In the genomic region with DNA sequence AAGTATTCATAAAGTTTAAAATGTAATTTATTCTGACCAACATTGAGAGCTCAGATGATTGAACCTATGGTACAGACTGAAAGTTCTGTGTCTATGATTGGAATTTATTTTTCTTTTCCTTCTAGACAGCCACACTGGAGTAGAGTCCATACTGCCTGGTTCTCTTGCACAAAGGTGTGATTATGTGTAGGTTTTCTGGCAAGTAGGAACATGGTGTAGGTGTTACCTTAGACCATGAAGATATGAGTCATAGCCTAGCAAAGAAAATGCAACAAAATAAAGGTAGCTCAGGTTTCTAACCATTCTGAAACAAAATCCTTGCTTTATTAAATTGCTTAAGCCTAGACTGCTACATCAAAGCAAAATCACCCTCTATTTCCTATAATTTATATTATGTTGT, we compare ENCODE assay signal across 20 cellular contexts.
DNase-seq lines count a peak whose midpoint lies in the region; ATAC-seq and TF ChIP-seq lines count a peak whose summit lies in the region.
"Had no signal": no experiment of that assay in that cellular context is flagged by ENCODE, and none has a peak within 500 bp of the region (broad histone marks: within the 10 kb centered on the region; RNA-seq: fewer than 3 reads in every experiment).

No MANE protein-coding gene starts in this region.

- peaks cover 7% of the 10 kb centered on the region for H3K4me1 ChIP-seq in RWPE2 (ENCODE audit: insufficient read depth, poor library complexity, severe bottlenecking)
- H3K4me1 ChIP-seq: A549, Caco-2, HAP-1 had no signal

- H3K9me3 ChIP-seq in RWPE2 (ENCODE audit: severe bottlenecking) = no peaks in the 10 kb centered on the region
- H3K9me3 ChIP-seq: A549, Caco-2, HAP-1 had no signal

- H3K27ac ChIP-seq in RWPE2 (ENCODE audit: poor library complexity, severe bottlenecking) (no peak overlapping the region), epithelial cell of prostate (no peak overlapping the region)
- H3K27ac ChIP-seq: 22Rv1, A549, C4-2B, GM23248, HL-60 had no signal

- no peaks in the 10 kb centered on the region for H3K36me3 ChIP-seq in RWPE2 (ENCODE audit: low read depth)
- H3K36me3 ChIP-seq: HAP-1 had no signal

- ATAC-seq in RWPE2 (ENCODE audit: low read depth) (peak; percentile 99), HG03108 (IDR thresholded peaks at IDR 0.05; ENCODE audit: unreplicated experiment) (no peak), GM19467 (IDR thresholded peaks at IDR 0.05; ENCODE audit: unreplicated experiment) (no peak)
- ATAC-seq: A549 had no signal

- TF ChIP-seq CTCF in RWPE2 (IDR thresholded peaks at IDR 0.05; ENCODE audit: poor library complexity, severe bottlenecking) = no peak

- peak; percentile 11 for DNase-seq in DMS53 (lab: John Stamatoyannopoulos, UW)
- no peak for DNase-seq in DMS53 treated with DMSO at 0.1 percent for 48 hours (lab: John Stamatoyannopoulos, UW; ENCODE audit: unreplicated experiment)
- DNase-seq in HPDE6-E6E7 (ENCODE audit: extremely low spot score) = peak; percentile 74
- DNase-seq in RWPE2 (ENCODE audit: low spot score) = no peak
- peak; percentile 31 for DNase-seq in epithelial cell of prostate (ENCODE audit: low read depth, low spot score)
- no peak for DNase-seq in activated naive CD4-positive, alpha-beta T cell treated with anti-CD3 and anti-CD28 coated beads, Interleukin-2, amount 50 U/mL, for 16 hours
- DNase-seq: AML-193; Caco-2; CD4-positive, alpha-beta T cell; DMS79 treated with DMSO at 0.1 percent for 48 hours; GF-D8; GM23248; IMR-90 had no signal

- H3K4me3 ChIP-seq in RWPE2 (ENCODE audit: severe bottlenecking) = no peak overlapping the region
- H3K4me3 ChIP-seq: A549, GM23248, HAP-1 had no signal

- no peaks in the 10 kb centered on the region for H3K27me3 ChIP-seq in RWPE2 (ENCODE audit: insufficient read depth, poor library complexity, severe bottlenecking)

Comparison
In these comparisons a context has a peak if more than half of its experiments do, and no peak if none do; other contexts are left out.
1. DNase-seq: peak in DMS53 (single experiment), HPDE6-E6E7 (single experiment) and epithelial cell of prostate (single experiment); none in DMS53 treated with DMSO at 0.1 percent for 48 hours (single experiment), RWPE2 (single experiment) and activated naive CD4-positive, alpha-beta T cell treated with anti-CD3 and anti-CD28 coated beads, Interleukin-2, amount 50 U/mL, for 16 hours (single experiment).